Comparison of ENCODE assay signal across 19 cellular contexts in genomic region chr7:96800824-96801223, GRCh38.
DNase-seq lines count a peak whose midpoint lies in the region; ATAC-seq, FAIRE-seq and TF ChIP-seq lines count a peak whose summit lies in the region.
"Had no signal": no experiment of that assay in that cellular context is flagged by ENCODE, and none has a peak within 500 bp of the region (broad histone marks: within the 10 kb centered on the region; RNA-seq: fewer than 3 reads in every experiment).

No MANE protein-coding gene starts in this region.

- FAIRE-seq in pancreas (lab: Jason Lieb, UNC), result no peak

- H3K36me3 ChIP-seq in HEK293 (ENCODE audit: control insufficient read depth in 2 of 2, insufficient read depth in 1 of 2, low read length in 2 of 2), result no peaks in the 10 kb centered on the region
- H3K36me3 ChIP-seq in pancreas, result no peaks in the 10 kb centered on the region
- H3K36me3 ChIP-seq: right atrium auricular region had no signal

- POLR2A ChIA-PET in HEK293 (lab: Yijun Ruan, JAX), result no interaction called here

- H3K4me3 ChIP-seq in HEK293 (ENCODE audit: low read depth, low read length) (no peak overlapping the region), pancreas (no peak overlapping the region)
- H3K4me3 ChIP-seq: right atrium auricular region had no signal

- TF ChIP-seq CTCF in HEK293 (tag by site-specific recombination; IDR thresholded peaks at IDR 0.05), result no peak
- TF ChIP-seq CTCF in pancreas (IDR thresholded peaks at IDR 0.05), result no peak

- DNase-seq in NCI-H2196 (lab: John Stamatoyannopoulos, UW; ENCODE audit: unreplicated experiment), result peak; percentile 42
- DNase-seq in T47D (ENCODE audit: low read depth in 1 of 2, low spot score in 1 of 2), result peak; percentile 2 to 86
- DNase-seq in pancreas, result no peak
- DNase-seq in activated CD8-positive, alpha-beta memory T cell treated with anti-CD3 and anti-CD28 coated beads, Interleukin-2, amount 50 U/mL, for 4 hours, result no peak
- DNase-seq in RKO (ENCODE audit: low spot score), result no peak
- DNase-seq: activated naive CD4-positive, alpha-beta T cell treated with anti-CD3 and anti-CD28 coated beads, Interleukin-2, amount 50 U/mL, for 16 hours; activated T-cell treated with anti-CD3 and anti-CD28 coated beads, Interleukin-2, amount 50 U/mL, for 48 hours; aorta; effector memory CD4-positive, alpha-beta T cell; GDM1; H9; left ventricle myocardium superior; NCI-H1694 treated with DMSO at 0.1 percent for 48 hours; Right ventricle myocardium superior; stimulated activated CD4-positive, alpha-beta T cell treated with anti-CD3 and anti-CD28 coated beads, Interleukin-15, amount 100 ng/mL, for 24 hours; T-helper 2 cell had no signal

- WGBS in pancreas, 2 donors, result 7 to 10% methylated on average over 2 of the region's 2 CpGs

- H3K4me1 ChIP-seq in HEK293 (ENCODE audit: control insufficient read depth, insufficient read depth, low read length) (no peaks in the 10 kb centered on the region), pancreas (no peaks in the 10 kb centered on the region)
- H3K4me1 ChIP-seq: right atrium auricular region had no signal

- in situ Hi-C loops in T47D (cut with HindIII; ENCODE audit: low pct_unique_long_range_greater_than_20kb, low sequenced_read_pairs), result no loop called here

- no peaks in the 10 kb centered on the region for H3K9me3 ChIP-seq in HEK293 (ENCODE audit: control insufficient read depth, insufficient read depth, low read depth, low read length)
- H3K9me3 ChIP-seq in pancreas, result no peaks in the 10 kb centered on the region
- H3K9me3 ChIP-seq: right atrium auricular region had no signal

- H3K27me3 ChIP-seq in pancreas, result peaks cover 0 to 8% (median 0%) of the 10 kb centered on the region in 4 donors
- H3K27me3 ChIP-seq: right atrium auricular region had no signal

- ATAC-seq in pancreas (peak in 3 of 4 donors; percentile 32 to 38 (median 37)), GM21381 (IDR thresholded peaks at IDR 0.05; ENCODE audit: unreplicated experiment) (no peak)
- ATAC-seq: left ventricle myocardium superior had no signal

- intact Hi-C loops in pancreas (cut with DNase I), result no loop called here

- CTCF ChIA-PET in HEK293 (lab: Yijun Ruan, JAX), result interaction anchor here (0.5 to 0.6 kb wide), 2 partner anchors 92 to 266 kb away, joined by 3 read pairs; no protein-coding TSS in a partner anchor

- no peak overlapping the region for H3K27ac ChIP-seq in HEK293 (ENCODE audit: extremely low read depth, low read depth, low read length)
- H3K27ac ChIP-seq in pancreas, result no peak overlapping the region
- H3K27ac ChIP-seq: right atrium auricular region had no signal

TF ChIP-seq in HEK293, 187 proteins besides CTCF, POLR2A, EP300 and RAD21:
- no peak for TF ChIP-seq ZNF549 (tag by site-specific recombination; IDR thresholded peaks at IDR 0.05)
- no peak for TF ChIP-seq ZNF48 (tag by site-specific recombination; IDR thresholded peaks at IDR 0.05)
- TF ChIP-seq TCF7L2 (IDR thresholded peaks at IDR 0.05; ENCODE audit: borderline replicate concordance, low read depth, low read length), result peak; percentile 33; the same call in 1 of the 2 replicates

Comparison
In these comparisons a context has a peak if more than half of its experiments do, and no peak if none do; other contexts are left out.
1. DNase-seq: peak in NCI-H2196 (single experiment) and T47D (2 of 2); none in pancreas (0 of 6), activated CD8-positive, alpha-beta memory T cell treated with anti-CD3 and anti-CD28 coated beads, Interleukin-2, amount 50 U/mL, for 4 hours (single experiment) and RKO (single experiment).